Comparison of ENCODE assay signal across 20 cellular contexts in genomic region chr10:2921956-2922680, GRCh38.
DNase-seq lines count a peak whose midpoint lies in the region; ATAC-seq, FAIRE-seq and TF ChIP-seq lines count a peak whose summit lies in the region.
"Had no signal": no experiment of that assay in that cellular context is flagged by ENCODE, and none has a peak within 500 bp of the region (broad histone marks: within the 10 kb centered on the region; RNA-seq: fewer than 3 reads in every experiment).

No MANE protein-coding gene starts in this region.

- peak overlapping the region; percentile 67 for H3K27ac Mint-ChIP-seq in astrocyte (ENCODE audit: unreplicated experiment)
- H3K27ac Mint-ChIP-seq in activated T-helper 2 cell treated with anti-CD3 and anti-CD28 coated beads, Interferon-gamma antibody, Interleukin-2, Interleukin-4, amounts not matched to agents 10 μg/mL and 5 μg/mL and 100 μg/mL, durations not matched to agents 14 hours and 24 hours and 36 hours: no peak overlapping the region
- H3K27ac Mint-ChIP-seq: activated naive CD8-positive, alpha-beta T cell had no signal

- no peaks in the 10 kb centered on the region for H3K36me3 ChIP-seq in DND-41 (ENCODE audit: insufficient read depth, low read length)
- H3K36me3 ChIP-seq in astrocyte (ENCODE audit: insufficient read depth, low read length): no peaks in the 10 kb centered on the region
- H3K36me3 ChIP-seq in lower lobe of right lung: no peaks in the 10 kb centered on the region
- no peaks in the 10 kb centered on the region for H3K36me3 ChIP-seq in pancreas
- H3K36me3 ChIP-seq: cardiac muscle cell had no signal

- ATAC-seq in DND-41 (ENCODE audit: insufficient read depth, low read depth) (no peak), lower lobe of right lung (no peak), pancreas (no peak)
- ATAC-seq: activated T-cell treated with anti-CD3 and anti-CD28 coated beads, Interleukin-2, amount 50 U/mL, for 4 hours; left ventricle myocardium superior had no signal

- DNase-seq in DND-41 (no peak), LHCN-M2 (ENCODE audit: low read depth) (peak; percentile 33), astrocyte (ENCODE audit: low read depth) (no peak), myocyte (ENCODE audit: low read depth) (peak; percentile 26), lower lobe of right lung (no peak), pancreas (no peak)
- DNase-seq in activated T-helper 2 cell treated with anti-CD3 and anti-CD28 coated beads, Interferon-gamma antibody, Interleukin-2, Interleukin-4, amounts not matched to agents 10 μg/mL and 5 μg/mL and 100 μg/mL, durations not matched to agents 14 hours and 24 hours and 36 hours (ENCODE audit: low spot score): no peak
- DNase-seq: activated CD4-positive, alpha-beta T cell treated with anti-CD3 and anti-CD28 coated beads, Interleukin-2, amount 50 U/mL, for 48 hours; activated T-cell treated with anti-CD3 and anti-CD28 coated beads, Interleukin-2, amount 50 U/mL, for 4 hours; DMS79; effector CD8-positive, alpha-beta T cell; left ventricle myocardium superior; NCI-H446 treated with DMSO at 0.1 percent for 48 hours; occipital lobe; PC-9; stimulated activated CD4-positive, alpha-beta T cell treated with anti-CD3 and anti-CD28 coated beads, Interleukin-4, amount 100 ng/mL, for 24 hours; testis had no signal

- intact Hi-C loops in activated T-helper 2 cell treated with anti-CD3 and anti-CD28 coated beads, Interferon-gamma antibody, Interleukin-2, Interleukin-4, amounts not matched to agents 10 μg/mL and 5 μg/mL and 100 μg/mL, durations not matched to agents 14 hours and 24 hours and 36 hours (cut with micrococcal nuclease): no loop called here
- intact Hi-C loops in lower lobe of right lung (cut with DNase I): no loop called here
- intact Hi-C loops in pancreas (cut with DNase I): loop anchor here in 1 of 3 donors (10.0 kb wide), 1 partner anchor 123 kb away; no protein-coding TSS in a partner anchor

- H2AFZ ChIP-seq in DND-41 (ENCODE audit: low read depth, low read length) (no peak overlapping the region), astrocyte (ENCODE audit: low read depth, low read length) (no peak overlapping the region)
- H2AFZ ChIP-seq: PC-9 had no signal

- H3K27me3 Mint-ChIP-seq in astrocyte (ENCODE audit: low read depth, unreplicated experiment): peaks cover 7% of the 10 kb centered on the region
- peaks cover 13% of the 10 kb centered on the region for H3K27me3 Mint-ChIP-seq in activated T-helper 2 cell treated with anti-CD3 and anti-CD28 coated beads, Interferon-gamma antibody, Interleukin-2, Interleukin-4, amounts not matched to agents 10 μg/mL and 5 μg/mL and 100 μg/mL, durations not matched to agents 14 hours and 24 hours and 36 hours (ENCODE audit: low read depth)

- H4K20me1 ChIP-seq in DND-41 (ENCODE audit: insufficient read depth, low read length) (no peaks in the 10 kb centered on the region), astrocyte (ENCODE audit: insufficient read depth, low read length) (no peaks in the 10 kb centered on the region)

- no peaks in the 10 kb centered on the region for H3K27me3 ChIP-seq in DND-41 (ENCODE audit: insufficient read depth, low read length, poor library complexity)
- peaks cover 9% of the 10 kb centered on the region for H3K27me3 ChIP-seq in astrocyte (ENCODE audit: insufficient read depth, low read length)
- H3K27me3 ChIP-seq in lower lobe of right lung (ENCODE audit: low read depth): no peaks in the 10 kb centered on the region
- H3K27me3 ChIP-seq in pancreas: no peaks in the 10 kb centered on the region
- H3K27me3 ChIP-seq: cardiac muscle cell, testis had no signal

- peak overlapping the region; percentile 70 for H3K27ac ChIP-seq in DND-41 (ENCODE audit: low read length)
- no peak overlapping the region for H3K27ac ChIP-seq in astrocyte (ENCODE audit: low read depth, low read length)
- H3K27ac ChIP-seq in lower lobe of right lung: no peak overlapping the region
- H3K27ac ChIP-seq in pancreas: no peak overlapping the region
- H3K27ac ChIP-seq: cardiac muscle cell, PC-9, testis had no signal

- H3K9me3 ChIP-seq in DND-41 (ENCODE audit: insufficient read depth, low read length, severe bottlenecking): no peaks in the 10 kb centered on the region
- no peaks in the 10 kb centered on the region for H3K9me3 ChIP-seq in astrocyte (ENCODE audit: insufficient read depth, low read depth, low read length)
- no peaks in the 10 kb centered on the region for H3K9me3 ChIP-seq in lower lobe of right lung
- no peaks in the 10 kb centered on the region for H3K9me3 ChIP-seq in pancreas
- H3K9me3 ChIP-seq: testis had no signal

- peaks cover 3% of the 10 kb centered on the region for H3K36me3 Mint-ChIP-seq in astrocyte (ENCODE audit: low read depth, unreplicated experiment)
- no peaks in the 10 kb centered on the region for H3K36me3 Mint-ChIP-seq in activated T-helper 2 cell treated with anti-CD3 and anti-CD28 coated beads, Interferon-gamma antibody, Interleukin-2, Interleukin-4, amounts not matched to agents 10 μg/mL and 5 μg/mL and 100 μg/mL, durations not matched to agents 14 hours and 24 hours and 36 hours (ENCODE audit: low read depth)
- H3K36me3 Mint-ChIP-seq: activated naive CD8-positive, alpha-beta T cell; CD14-positive monocyte had no signal

- H3K4me2 ChIP-seq in DND-41 (ENCODE audit: insufficient read depth, low read length): no peak overlapping the region
- peak overlapping the region; percentile 15 for H3K4me2 ChIP-seq in astrocyte (ENCODE audit: low read length)
- H3K4me2 ChIP-seq: PC-9 had no signal

- H3K79me2 ChIP-seq in DND-41 (ENCODE audit: insufficient read depth, low read length): no peaks in the 10 kb centered on the region
- no peaks in the 10 kb centered on the region for H3K79me2 ChIP-seq in astrocyte (ENCODE audit: insufficient read depth, low read length)

- WGBS in pancreas, 2 donors: 70 to 81% methylated on average over 26 of the region's 26 CpGs

- no peak for TF ChIP-seq CTCF in DND-41 (IDR thresholded peaks at IDR 0.05; ENCODE audit: borderline replicate concordance, extremely low read depth, low read length, poor library complexity, severe bottlenecking)
- no peak for TF ChIP-seq CTCF in astrocyte (IDR thresholded peaks at IDR 0.05; ENCODE audit: insufficient read depth, low read depth, low read length)
- no peak for TF ChIP-seq CTCF in lower lobe of right lung (IDR thresholded peaks at IDR 0.05)
- no peak for TF ChIP-seq CTCF in pancreas (IDR thresholded peaks at IDR 0.05)

- peaks cover 6% of the 10 kb centered on the region for H3K9me3 Mint-ChIP-seq in astrocyte (ENCODE audit: unreplicated experiment)
- H3K9me3 Mint-ChIP-seq in activated T-helper 2 cell treated with anti-CD3 and anti-CD28 coated beads, Interferon-gamma antibody, Interleukin-2, Interleukin-4, amounts not matched to agents 10 μg/mL and 5 μg/mL and 100 μg/mL, durations not matched to agents 14 hours and 24 hours and 36 hours: no peaks in the 10 kb centered on the region
- H3K9me3 Mint-ChIP-seq: activated T-cell treated with anti-CD3 and anti-CD28 coated beads, Interleukin-2, amount 50 U/mL, for 4 hours had no signal

- H3K4me3 ChIP-seq in DND-41 (ENCODE audit: low read depth in 1 of 2, low read length in 2 of 2): no peak overlapping the region
- H3K4me3 ChIP-seq in astrocyte (ENCODE audit: insufficient read depth, low read depth, low read length): no peak overlapping the region
- no peak overlapping the region for H3K4me3 ChIP-seq in lower lobe of right lung
- no peak overlapping the region for H3K4me3 ChIP-seq in pancreas
- H3K4me3 ChIP-seq: cardiac muscle cell, PC-9, testis had no signal

- no peak overlapping the region for H3K9ac ChIP-seq in DND-41 (ENCODE audit: low read depth, low read length)
- no peak overlapping the region for H3K9ac ChIP-seq in astrocyte (ENCODE audit: low read length)

- no peak overlapping the region for H3K4me3 Mint-ChIP-seq in astrocyte (ENCODE audit: unreplicated experiment)
- H3K4me3 Mint-ChIP-seq in activated T-helper 2 cell treated with anti-CD3 and anti-CD28 coated beads, Interferon-gamma antibody, Interleukin-2, Interleukin-4, amounts not matched to agents 10 μg/mL and 5 μg/mL and 100 μg/mL, durations not matched to agents 14 hours and 24 hours and 36 hours (ENCODE audit: low read depth): no peak overlapping the region
- H3K4me3 Mint-ChIP-seq: activated naive CD8-positive, alpha-beta T cell; activated T-cell treated with anti-CD3 and anti-CD28 coated beads, Interleukin-2, amount 50 U/mL, for 4 hours had no signal

- H3K4me1 Mint-ChIP-seq in astrocyte (ENCODE audit: low read depth, unreplicated experiment): peaks cover 24% of the 10 kb centered on the region
- H3K4me1 Mint-ChIP-seq in activated T-helper 2 cell treated with anti-CD3 and anti-CD28 coated beads, Interferon-gamma antibody, Interleukin-2, Interleukin-4, amounts not matched to agents 10 μg/mL and 5 μg/mL and 100 μg/mL, durations not matched to agents 14 hours and 24 hours and 36 hours (ENCODE audit: low read depth): peaks cover 4% of the 10 kb centered on the region

- FAIRE-seq in astrocyte (lab: Jason Lieb, UNC): no peak
- FAIRE-seq in pancreas (lab: Jason Lieb, UNC): no peak

- H3K4me1 ChIP-seq in DND-41 (ENCODE audit: insufficient read depth, low read length) (peaks cover 76% of the 10 kb centered on the region), astrocyte (ENCODE audit: insufficient read depth, low read length) (peaks cover 4% of the 10 kb centered on the region), lower lobe of right lung (peaks cover 10% of the 10 kb centered on the region), pancreas (no peaks in the 10 kb centered on the region)
- H3K4me1 ChIP-seq: testis had no signal

Comparison
In these comparisons a context has a peak if more than half of its experiments do, and no peak if none do; other contexts are left out.
1. DNase-seq: peak in LHCN-M2 (single experiment) and myocyte (single experiment); none in DND-41 (single experiment), astrocyte (single experiment), activated T-helper 2 cell treated with anti-CD3 and anti-CD28 coated beads, Interferon-gamma antibody, Interleukin-2, Interleukin-4, amounts not matched to agents 10 μg/mL and 5 μg/mL and 100 μg/mL, durations not matched to agents 14 hours and 24 hours and 36 hours (single experiment), lower lobe of right lung (single experiment) and pancreas (0 of 6).